14 cellular contexts compared by ENCODE assay signal in genomic region chr19:57802269-57802668, GRCh38. TPM values are rescaled to one million over a fixed set of nuclear protein-coding genes. Genes with fewer than 3 reads are reported as not detected.
DNase-seq lines count a peak whose midpoint lies in the region; ATAC-seq and TF ChIP-seq lines count a peak whose summit lies in the region.
"Had no signal": no experiment of that assay in that cellular context is flagged by ENCODE, and none has a peak within 500 bp of the region (broad histone marks: within the 10 kb centered on the region; RNA-seq: fewer than 3 reads in every experiment).

No MANE protein-coding gene starts in this region.

- H3K36me3 ChIP-seq in transverse colon: peaks cover 0 to 10% (median 0%) of the 10 kb centered on the region in 4 donors

- peaks cover 35% of the 10 kb centered on the region for H3K36me3 Mint-ChIP-seq in activated CD8-positive, alpha-beta memory T cell treated with anti-CD3 and anti-CD28 coated beads, Interleukin-2, amount 10 ng/mL, durations not matched to agents 7 days and 5 days
- no peaks in the 10 kb centered on the region for H3K36me3 Mint-ChIP-seq in glutamatergic neuron (ENCODE audit: unreplicated experiment)
- peaks cover 34% of the 10 kb centered on the region for H3K36me3 Mint-ChIP-seq in activated CD4-positive, alpha-beta T cell treated with anti-CD3 and anti-CD28 coated beads for 36 hours (ENCODE audit: low read depth)

- no peak for ATAC-seq in activated CD8-positive, alpha-beta memory T cell treated with anti-CD3 and anti-CD28 coated beads, Interleukin-2, amount 10 ng/mL, durations not matched to agents 7 days and 5 days
- ATAC-seq in activated CD4-positive, alpha-beta T cell treated with anti-CD3 and anti-CD28 coated beads for 36 hours: no peak
- ATAC-seq: A549 had no signal

- DNase-seq in activated CD8-positive, alpha-beta memory T cell treated with anti-CD3 and anti-CD28 coated beads, Interleukin-2, amount 10 ng/mL, durations not matched to agents 7 days and 5 days: no peak
- no peak for DNase-seq in activated CD8-positive, alpha-beta memory T cell treated with anti-CD3 and anti-CD28 coated beads for 24 hours
- DNase-seq in RWPE1 (ENCODE audit: low spot score): no peak
- no peak for DNase-seq in glutamatergic neuron
- no peak for DNase-seq in transverse colon
- DNase-seq in activated CD4-positive, alpha-beta T cell treated with anti-CD3 and anti-CD28 coated beads for 36 hours: no peak
- no peak for DNase-seq in activated CD4-positive, alpha-beta T cell treated with anti-CD3 and anti-CD28 coated beads for 4 hours
- no peak for DNase-seq in RPMI8226
- DNase-seq: activated naive CD8-positive, alpha-beta T cell treated with anti-CD3 and anti-CD28 coated beads, Interleukin-2, amount 10 ng/mL, durations not matched to agents 7 days and 5 days; dorsolateral prefrontal cortex; left ventricle myocardium superior; NCI-H1694 treated with DMSO at 0.1 percent for 48 hours; T-helper 1 cell had no signal

- H3K4me3 Mint-ChIP-seq in activated CD8-positive, alpha-beta memory T cell treated with anti-CD3 and anti-CD28 coated beads, Interleukin-2, amount 10 ng/mL, durations not matched to agents 7 days and 5 days: no peak overlapping the region
- peak overlapping the region; percentile 32 for H3K4me3 Mint-ChIP-seq in glutamatergic neuron (ENCODE audit: unreplicated experiment)
- H3K4me3 Mint-ChIP-seq in activated CD4-positive, alpha-beta T cell treated with anti-CD3 and anti-CD28 coated beads for 36 hours: no peak overlapping the region
- H3K4me3 Mint-ChIP-seq: activated naive CD8-positive, alpha-beta T cell treated with anti-CD3 and anti-CD28 coated beads, Interleukin-2, amount 10 ng/mL, durations not matched to agents 7 days and 5 days had no signal

- H3K9me3 Mint-ChIP-seq in activated CD8-positive, alpha-beta memory T cell treated with anti-CD3 and anti-CD28 coated beads, Interleukin-2, amount 10 ng/mL, durations not matched to agents 7 days and 5 days (ENCODE audit: low read depth): no peaks in the 10 kb centered on the region
- peaks cover 4% of the 10 kb centered on the region for H3K9me3 Mint-ChIP-seq in glutamatergic neuron (ENCODE audit: unreplicated experiment)
- peaks cover 2% of the 10 kb centered on the region for H3K9me3 Mint-ChIP-seq in activated CD4-positive, alpha-beta T cell treated with anti-CD3 and anti-CD28 coated beads for 36 hours (ENCODE audit: low read depth)
- H3K9me3 Mint-ChIP-seq: activated naive CD8-positive, alpha-beta T cell treated with anti-CD3 and anti-CD28 coated beads, Interleukin-2, amount 10 ng/mL, durations not matched to agents 7 days and 5 days had no signal

- POLR2A ChIA-PET in RWPE1 (lab: Yijun Ruan, JAX; ENCODE audit: low non-redundant PET): no interaction called here
- POLR2A ChIA-PET in activated CD4-positive, alpha-beta T cell treated with anti-CD3 and anti-CD28 coated beads for 36 hours (lab: Charles Lee): no interaction called here

- intact Hi-C loops in transverse colon (cut with DNase I; ENCODE audit: low total_unique reads): no loop called here
- intact Hi-C loops in activated CD4-positive, alpha-beta T cell treated with anti-CD3 and anti-CD28 coated beads for 36 hours (cut with DNase I, micrococcal nuclease): no loop called here

- in situ Hi-C loops in transverse colon (cut with MboI; ENCODE audit: low pct_ligation_motif_present in 1 of 4, low pct_unique_long_range_greater_than_20kb in 1 of 4, low sequenced_read_pairs in 3 of 4): no loop called here

- H3K4me1 ChIP-seq in transverse colon: peaks cover 0 to 75% (median 53%) of the 10 kb centered on the region in 4 donors
- H3K4me1 ChIP-seq: A549 had no signal

- H3K9me3 ChIP-seq in transverse colon: no peaks in the 10 kb centered on the region

- TF ChIP-seq POLR2A in transverse colon (IDR thresholded peaks at IDR 0.05): no peak

- H3K27ac ChIP-seq in RWPE1 (peak overlapping the region; percentile 60), transverse colon (peak overlapping the region; percentile 58 to 93 (median 76))
- H3K27ac ChIP-seq: A549, dorsolateral prefrontal cortex had no signal

- CTCF ChIA-PET in activated CD8-positive, alpha-beta memory T cell treated with anti-CD3 and anti-CD28 coated beads, Interleukin-2, amount 10 ng/mL, durations not matched to agents 7 days and 5 days (lab: Charles Lee): no interaction called here
- CTCF ChIA-PET in RWPE1 (lab: Yijun Ruan, JAX): no interaction called here
- CTCF ChIA-PET in activated CD4-positive, alpha-beta T cell treated with anti-CD3 and anti-CD28 coated beads for 36 hours (lab: Charles Lee): no interaction called here

- peaks cover 28% of the 10 kb centered on the region for H3K4me1 Mint-ChIP-seq in activated CD8-positive, alpha-beta memory T cell treated with anti-CD3 and anti-CD28 coated beads, Interleukin-2, amount 10 ng/mL, durations not matched to agents 7 days and 5 days
- H3K4me1 Mint-ChIP-seq in glutamatergic neuron (ENCODE audit: low read depth, unreplicated experiment): peaks cover 18% of the 10 kb centered on the region
- H3K4me1 Mint-ChIP-seq in activated CD4-positive, alpha-beta T cell treated with anti-CD3 and anti-CD28 coated beads for 36 hours: peaks cover 20% of the 10 kb centered on the region

- TF ChIP-seq CTCF in RWPE1 (conservative IDR thresholded peaks at IDR 0.05; ENCODE audit: low read depth) (no peak), glutamatergic neuron (IDR thresholded peaks at IDR 0.05; ENCODE audit: partially characterized antibody, unreplicated experiment) (no peak), transverse colon (IDR thresholded peaks at IDR 0.05) (no peak)

- TF ChIP-seq EP300 in transverse colon (IDR thresholded peaks at IDR 0.05; ENCODE audit: low read depth): no peak

- H3K27me3 Mint-ChIP-seq in activated CD8-positive, alpha-beta memory T cell treated with anti-CD3 and anti-CD28 coated beads, Interleukin-2, amount 10 ng/mL, durations not matched to agents 7 days and 5 days: no peaks in the 10 kb centered on the region
- H3K27me3 Mint-ChIP-seq in glutamatergic neuron (ENCODE audit: unreplicated experiment): peaks cover 3% of the 10 kb centered on the region
- no peaks in the 10 kb centered on the region for H3K27me3 Mint-ChIP-seq in activated CD4-positive, alpha-beta T cell treated with anti-CD3 and anti-CD28 coated beads for 36 hours
- H3K27me3 Mint-ChIP-seq: activated naive CD8-positive, alpha-beta T cell treated with anti-CD3 and anti-CD28 coated beads, Interleukin-2, amount 10 ng/mL, durations not matched to agents 7 days and 5 days had no signal

- 73 to 82% methylated on average over 2 to 4 of the region's 4 CpGs for WGBS in transverse colon (ENCODE audit: low coverage in 1 of 2), 2 donors

- no peaks in the 10 kb centered on the region for H3K27me3 ChIP-seq in transverse colon
- H3K27me3 ChIP-seq: dorsolateral prefrontal cortex had no signal

- no peak overlapping the region for H3K4me3 ChIP-seq in transverse colon
- H3K4me3 ChIP-seq: A549 had no signal

- H3K27ac Mint-ChIP-seq in activated CD8-positive, alpha-beta memory T cell treated with anti-CD3 and anti-CD28 coated beads, Interleukin-2, amount 10 ng/mL, durations not matched to agents 7 days and 5 days: peak overlapping the region; percentile 14
- peak overlapping the region; percentile 20 for H3K27ac Mint-ChIP-seq in glutamatergic neuron (ENCODE audit: unreplicated experiment)
- H3K27ac Mint-ChIP-seq in activated CD4-positive, alpha-beta T cell treated with anti-CD3 and anti-CD28 coated beads for 36 hours: no peak overlapping the region
- H3K27ac Mint-ChIP-seq: activated naive CD8-positive, alpha-beta T cell treated with anti-CD3 and anti-CD28 coated beads, Interleukin-2, amount 10 ng/mL, durations not matched to agents 7 days and 5 days had no signal

RNA-seq across cellular contexts. Expression of gene ZNF552, which starts 12.4 kb away (rescaled TPM):
- total RNA-seq in activated CD8-positive, alpha-beta memory T cell treated with anti-CD3 and anti-CD28 coated beads, Interleukin-2, amount 10 ng/mL, durations not matched to agents 7 days and 5 days: 10 to 100 TPM in 1 of 2 experiments, 1 to 10 TPM in 1; 9.7 to 11.1 TPM
- total RNA-seq in glutamatergic neuron (ENCODE audit: unreplicated experiment) (14.9 TPM), transverse colon (100 to 1,000 TPM in 1 of 4 donors, 10 to 100 TPM in 3; 41.2 to 145 (median 68.8) TPM)
- total RNA-seq in activated CD4-positive, alpha-beta T cell treated with anti-CD3 and anti-CD28 coated beads for 36 hours: 1 to 10 TPM; 5.9 to 6.1 TPM

RNA-seq across cellular contexts. Expression of gene ZNF587B, which starts 27.8 kb away (rescaled TPM):
- total RNA-seq in activated CD8-positive, alpha-beta memory T cell treated with anti-CD3 and anti-CD28 coated beads, Interleukin-2, amount 10 ng/mL, durations not matched to agents 7 days and 5 days: 10 to 100 TPM; 14.6 to 19.3 TPM
- total RNA-seq in glutamatergic neuron (ENCODE audit: unreplicated experiment): 16.9 TPM
- 10 to 100 TPM; 16.1 to 34.4 (median 22.0) TPM for total RNA-seq in transverse colon
- 10 to 100 TPM; 16.8 to 18.2 TPM for total RNA-seq in activated CD4-positive, alpha-beta T cell treated with anti-CD3 and anti-CD28 coated beads for 36 hours

RNA-seq across cellular contexts. Expression of gene ZNF586, which starts 32.8 kb away (rescaled TPM):
- total RNA-seq in activated CD8-positive, alpha-beta memory T cell treated with anti-CD3 and anti-CD28 coated beads, Interleukin-2, amount 10 ng/mL, durations not matched to agents 7 days and 5 days: 10 to 100 TPM; 20.4 to 23.0 TPM
- total RNA-seq in glutamatergic neuron (ENCODE audit: unreplicated experiment): 22.7 TPM
- 10 to 100 TPM; 20.8 to 79.2 (median 27.3) TPM for total RNA-seq in transverse colon
- total RNA-seq in activated CD4-positive, alpha-beta T cell treated with anti-CD3 and anti-CD28 coated beads for 36 hours: 10 to 100 TPM; 20.3 to 20.5 TPM

RNA-seq across cellular contexts. Expression of gene ZNF587, which starts 47.4 kb away (rescaled TPM):
- 10 to 100 TPM; 30.8 to 41.2 TPM for total RNA-seq in activated CD8-positive, alpha-beta memory T cell treated with anti-CD3 and anti-CD28 coated beads, Interleukin-2, amount 10 ng/mL, durations not matched to agents 7 days and 5 days
- total RNA-seq in glutamatergic neuron (ENCODE audit: unreplicated experiment) (65.0 TPM), transverse colon (10 to 100 TPM; 22.4 to 61.0 (median 44.8) TPM)
- total RNA-seq in activated CD4-positive, alpha-beta T cell treated with anti-CD3 and anti-CD28 coated beads for 36 hours: 10 to 100 TPM; 20.1 to 22.9 TPM

RNA-seq across cellular contexts. Expression of gene ZNF776, which starts 55.7 kb away (rescaled TPM):
- total RNA-seq in activated CD8-positive, alpha-beta memory T cell treated with anti-CD3 and anti-CD28 coated beads, Interleukin-2, amount 10 ng/mL, durations not matched to agents 7 days and 5 days: 10 to 100 TPM; 15.4 to 18.1 TPM
- total RNA-seq in glutamatergic neuron (ENCODE audit: unreplicated experiment) (41.5 TPM), transverse colon (100 to 1,000 TPM in 1 of 4 donors, 10 to 100 TPM in 3; 15.0 to 120 (median 16.7) TPM)
- total RNA-seq in activated CD4-positive, alpha-beta T cell treated with anti-CD3 and anti-CD28 coated beads for 36 hours: 10 to 100 TPM in 1 of 2 experiments, 1 to 10 TPM in 1; 8.9 to 14.7 TPM
